In the genomic region with DNA sequence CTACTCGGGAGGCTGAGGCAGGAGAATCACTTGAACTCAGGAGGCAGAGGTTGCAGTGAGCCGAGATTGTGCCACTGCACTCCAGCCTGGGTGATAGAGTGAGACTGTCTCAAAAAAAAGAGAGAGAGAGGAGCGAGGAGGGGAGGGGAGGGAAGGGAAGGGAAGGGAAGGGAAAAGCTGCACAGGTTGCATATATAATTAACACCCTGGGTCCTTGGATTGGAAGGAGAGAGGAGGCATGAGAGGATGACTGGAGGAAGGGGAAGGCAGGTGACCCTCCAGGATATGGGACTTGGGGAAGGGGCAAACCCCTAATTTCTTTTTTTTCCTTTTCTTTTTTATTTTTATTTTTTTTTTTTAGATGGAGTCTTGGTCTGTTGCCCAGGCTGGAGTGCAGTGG, we compare ENCODE assay signal across 2 cellular contexts. TPM values are rescaled to one million over a fixed set of nuclear protein-coding genes. Genes with fewer than 3 reads are reported as not detected.
"Had no signal": no experiment of that assay in that cellular context is flagged by ENCODE, and none has a peak within 500 bp of the region (broad histone marks: within the 10 kb centered on the region; RNA-seq: fewer than 3 reads in every experiment).

No MANE protein-coding gene starts in this region.

RNA-seq across cellular contexts. Expression of gene SNAI1, which starts 28.8 kb away (rescaled TPM):
- total RNA-seq: kidney epithelial cell had no signal
- polyA plus RNA-seq: keratinocyte had no signal
